ENCODE assay signal across 20 cellular contexts in genomic region chrX:2284601-2285000, GRCh38.
DNase-seq lines count a peak whose midpoint lies in the region; ATAC-seq and TF ChIP-seq lines count a peak whose summit lies in the region.
"Had no signal": no experiment of that assay in that cellular context is flagged by ENCODE, and none has a peak within 500 bp of the region (broad histone marks: within the 10 kb centered on the region; RNA-seq: fewer than 3 reads in every experiment).

No MANE protein-coding gene starts in this region.

- no peak overlapping the region for H3K4me3 Mint-ChIP-seq in osteocyte (ENCODE audit: unreplicated experiment)
- H3K4me3 Mint-ChIP-seq: IgD-negative memory B cell had no signal

- H3K27ac Mint-ChIP-seq in osteocyte (ENCODE audit: unreplicated experiment): no peak overlapping the region
- H3K27ac Mint-ChIP-seq: IgD-negative memory B cell had no signal

- DNase-seq in body of pancreas (no peak), choroid plexus epithelial cell (ENCODE audit: low read depth) (peak; percentile 53), iris pigment epithelial cell (ENCODE audit: low read depth) (peak; percentile 8), osteocyte (ENCODE audit: extremely low spot score, unreplicated experiment) (no peak), NK-92 (lab: John Stamatoyannopoulos, UW; ENCODE audit: unreplicated experiment) (no peak), cerebellum (ENCODE audit: low spot score) (no peak)
- DNase-seq: BE2C, EL, GF-D8, Karpas-422, MV-4-11, NCI-H1105 treated with DMSO at 0.1 percent for 48 hours, NCI-H2081 treated with DMSO at 0.1 percent for 48 hours, NCI-H446, NCI-H526, PC-9, RPMI8226, SHP77 treated with DMSO at 0.1 percent for 48 hours had no signal

- intact Hi-C loops in body of pancreas (cut with DNase I): no loop called here

- H3K27me3 Mint-ChIP-seq in osteocyte (ENCODE audit: unreplicated experiment): peaks cover 5% of the 10 kb centered on the region
- H3K27me3 Mint-ChIP-seq: IgD-negative memory B cell had no signal

- WGBS in body of pancreas, 2 donors: 52 to 56% methylated on average over 4 of the region's 4 CpGs

- no peak overlapping the region for H3K27ac ChIP-seq in body of pancreas
- H3K27ac ChIP-seq: PC-9 had no signal

- no peak for TF ChIP-seq POLR2A in body of pancreas (IDR thresholded peaks at IDR 0.05)

- H3K27me3 ChIP-seq in body of pancreas: no peaks in the 10 kb centered on the region
- H3K27me3 ChIP-seq: BE2C had no signal

- no peaks in the 10 kb centered on the region for H3K9me3 ChIP-seq in body of pancreas
- H3K9me3 ChIP-seq: BE2C had no signal

- no peaks in the 10 kb centered on the region for H3K4me1 ChIP-seq in body of pancreas
- H3K4me1 ChIP-seq: BE2C had no signal

- peaks cover 5% of the 10 kb centered on the region for H3K9me3 Mint-ChIP-seq in osteocyte (ENCODE audit: unreplicated experiment)

- ATAC-seq in body of pancreas (peak; percentile 12), GM18873 (IDR thresholded peaks at IDR 0.05; ENCODE audit: low FRiP score, unreplicated experiment) (no peak)

- TF ChIP-seq CTCF in body of pancreas (IDR thresholded peaks at IDR 0.05) (peak in 2 of 7 experiments; percentile 26 to 28), choroid plexus epithelial cell (conservative IDR thresholded peaks at IDR 0.05; ENCODE audit: low read depth, low read length) (peak; percentile 51), osteocyte (IDR thresholded peaks at IDR 0.05) (peak; percentile 14)

- no peak overlapping the region for H3K4me3 ChIP-seq in body of pancreas
- H3K4me3 ChIP-seq in choroid plexus epithelial cell (ENCODE audit: low read depth, low read length): no peak overlapping the region
- H3K4me3 ChIP-seq: PC-9 had no signal

- H3K36me3 Mint-ChIP-seq in osteocyte (ENCODE audit: unreplicated experiment): peaks cover 31% of the 10 kb centered on the region

- no peaks in the 10 kb centered on the region for H3K36me3 ChIP-seq in body of pancreas (replicated peaks in 1 of 2; ENCODE audit: insufficient read depth in 1 of 2, low read depth in 2 of 2)
- H3K36me3 ChIP-seq: BE2C had no signal

- no peaks in the 10 kb centered on the region for H3K4me1 Mint-ChIP-seq in osteocyte (ENCODE audit: unreplicated experiment)

Comparison
In these comparisons a context has a peak if more than half of its experiments do, and no peak if none do; other contexts are left out.
1. DNase-seq: peak in choroid plexus epithelial cell (single experiment) and iris pigment epithelial cell (single experiment); none in body of pancreas (0 of 4), osteocyte (single experiment), NK-92 (single experiment) and cerebellum (single experiment).